In the genomic region with DNA sequence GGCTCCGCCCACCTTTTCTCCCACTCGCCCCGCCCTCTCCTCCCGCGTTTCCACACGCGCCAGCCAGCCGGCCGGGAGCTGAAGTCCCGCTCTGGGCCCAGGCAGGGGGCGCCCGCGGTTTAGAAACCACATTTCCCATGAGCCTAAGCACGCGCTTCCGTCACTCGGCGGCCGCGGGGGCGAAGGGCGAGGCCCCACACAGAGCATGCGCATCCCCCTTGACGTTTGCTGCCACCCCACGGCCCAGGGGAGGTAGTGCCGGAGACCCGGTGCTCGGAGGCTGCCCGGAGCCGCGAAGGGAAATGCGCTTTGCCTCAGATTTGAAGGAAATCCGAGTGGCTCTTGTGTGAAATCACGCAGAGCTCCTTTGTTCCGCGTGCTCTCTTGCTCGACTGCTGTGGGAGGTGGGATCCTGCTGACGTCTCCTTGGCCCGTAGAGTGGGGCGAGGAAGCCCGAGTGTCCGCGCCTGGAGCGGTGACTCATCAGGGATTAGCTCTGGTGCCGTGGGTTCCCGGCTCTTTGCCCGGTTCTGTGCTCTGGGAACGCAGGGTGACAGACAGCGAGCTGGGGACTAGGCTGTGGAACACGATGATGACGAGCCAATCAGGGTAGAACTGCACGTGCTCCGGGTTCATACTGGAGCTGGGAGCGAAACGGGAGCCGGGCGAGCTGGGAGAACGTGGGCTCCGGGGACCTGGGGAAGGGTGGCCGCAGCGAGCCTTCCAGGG, we compare ENCODE assay signal across 1 cellular context.
TF ChIP-seq lines count a peak whose summit lies in the region.

No MANE protein-coding gene starts in this region.

TF ChIP-seq in K562, 482 proteins besides CTCF, POLR2A, EP300 and RAD21 (continued from another document and continues in another):
- TF ChIP-seq, protein P1, sequence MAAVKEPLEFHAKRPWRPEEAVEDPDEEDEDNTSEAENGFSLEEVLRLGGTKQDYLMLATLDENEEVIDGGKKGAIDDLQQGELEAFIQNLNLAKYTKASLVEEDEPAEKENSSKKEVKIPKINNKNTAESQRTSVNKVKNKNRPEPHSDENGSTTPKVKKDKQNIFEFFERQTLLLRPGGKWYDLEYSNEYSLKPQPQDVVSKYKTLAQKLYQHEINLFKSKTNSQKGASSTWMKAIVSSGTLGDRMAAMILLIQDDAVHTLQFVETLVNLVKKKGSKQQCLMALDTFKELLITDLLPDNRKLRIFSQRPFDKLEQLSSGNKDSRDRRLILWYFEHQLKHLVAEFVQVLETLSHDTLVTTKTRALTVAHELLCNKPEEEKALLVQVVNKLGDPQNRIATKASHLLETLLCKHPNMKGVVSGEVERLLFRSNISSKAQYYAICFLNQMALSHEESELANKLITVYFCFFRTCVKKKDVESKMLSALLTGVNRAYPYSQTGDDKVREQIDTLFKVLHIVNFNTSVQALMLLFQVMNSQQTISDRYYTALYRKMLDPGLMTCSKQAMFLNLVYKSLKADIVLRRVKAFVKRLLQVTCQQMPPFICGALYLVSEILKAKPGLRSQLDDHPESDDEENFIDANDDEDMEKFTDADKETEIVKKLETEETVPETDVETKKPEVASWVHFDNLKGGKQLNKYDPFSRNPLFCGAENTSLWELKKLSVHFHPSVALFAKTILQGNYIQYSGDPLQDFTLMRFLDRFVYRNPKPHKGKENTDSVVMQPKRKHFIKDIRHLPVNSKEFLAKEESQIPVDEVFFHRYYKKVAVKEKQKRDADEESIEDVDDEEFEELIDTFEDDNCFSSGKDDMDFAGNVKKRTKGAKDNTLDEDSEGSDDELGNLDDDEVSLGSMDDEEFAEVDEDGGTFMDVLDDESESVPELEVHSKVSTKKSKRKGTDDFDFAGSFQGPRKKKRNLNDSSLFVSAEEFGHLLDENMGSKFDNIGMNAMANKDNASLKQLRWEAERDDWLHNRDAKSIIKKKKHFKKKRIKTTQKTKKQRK (IDR thresholded peaks at IDR 0.05; ENCODE audit: borderline replicate concordance, low read depth, low read length) = 0 out of 2 replicates have a peak, but pooled peaks have one; percentile 10
- TF ChIP-seq, protein P2, sequence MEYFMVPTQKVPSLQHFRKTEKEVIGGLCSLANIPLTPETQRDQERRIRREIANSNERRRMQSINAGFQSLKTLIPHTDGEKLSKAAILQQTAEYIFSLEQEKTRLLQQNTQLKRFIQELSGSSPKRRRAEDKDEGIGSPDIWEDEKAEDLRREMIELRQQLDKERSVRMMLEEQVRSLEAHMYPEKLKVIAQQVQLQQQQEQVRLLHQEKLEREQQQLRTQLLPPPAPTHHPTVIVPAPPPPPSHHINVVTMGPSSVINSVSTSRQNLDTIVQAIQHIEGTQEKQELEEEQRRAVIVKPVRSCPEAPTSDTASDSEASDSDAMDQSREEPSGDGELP (CRISPR knock-in tag; IDR thresholded peaks at IDR 0.05; ENCODE audit: borderline replicate concordance) = peak; percentile 97
- TF ChIP-seq NFE2L1 (tag; IDR thresholded peaks at IDR 0.05; ENCODE audit: borderline replicate concordance, low read depth) (no peak), ZNF354B (CRISPR knock-in tag; IDR thresholded peaks at IDR 0.05) (no peak), POLR2AphosphoS2 (IDR thresholded peaks at IDR 0.05; ENCODE audit: low read length) (peak; percentile 66; the same call in 1 of the 2 replicates), CHCHD3 (CRISPR knock-in tag; IDR thresholded peaks at IDR 0.05) (no peak), KLF13 (tag; IDR thresholded peaks at IDR 0.05; ENCODE audit: borderline replicate concordance, low read depth) (peak; percentile 77), ZNF507 (tag; conservative IDR thresholded peaks at IDR 0.05) (no peak), NUFIP1 (IDR thresholded peaks at IDR 0.05; ENCODE audit: partially characterized antibody) (no peak), ILK (tag; IDR thresholded peaks at IDR 0.05; ENCODE audit: borderline replicate concordance, low read depth) (no peak), ZNF165 (CRISPR knock-in tag; IDR thresholded peaks at IDR 0.05; ENCODE audit: borderline replicate concordance) (0 out of 2 replicates have a peak, but pooled peaks have one; percentile 63), MEF2D (tag; conservative IDR thresholded peaks at IDR 0.05; ENCODE audit: low read depth) (no peak; the same call in 1 of the 2 replicates), CHD1 (IDR thresholded peaks at IDR 0.05; ENCODE audit: low read length) (peak; percentile 83), RAD51 (IDR thresholded peaks at IDR 0.05; ENCODE audit: borderline replicate concordance, low read depth) (no peak), ESRRA (IDR thresholded peaks at IDR 0.05; ENCODE audit: borderline replicate concordance, low read depth) (peak; percentile 91; the same call in 1 of the 2 replicates), NR2C1 (IDR thresholded peaks at IDR 0.05) (peak; percentile 66), NR2C1 (tag; IDR thresholded peaks at IDR 0.05) (peak; percentile 87), ZNF174 (CRISPR knock-in tag; IDR thresholded peaks at IDR 0.05) (peak; percentile 41; the same call in 1 of the 2 replicates), TRIM28 (IDR thresholded peaks at IDR 0.05) (peak; percentile 76; the same call in 1 of the 2 replicates), SMAD2 (IDR thresholded peaks at IDR 0.05; ENCODE audit: low read depth, low read length) (no peak), ZZZ3 (IDR thresholded peaks at IDR 0.05) (no peak), RBFOX2 (IDR thresholded peaks at IDR 0.05; ENCODE audit: low read depth, low read length) (peak; percentile 94), CBFA2T2 (conservative IDR thresholded peaks at IDR 0.05) (no peak)
- TF ChIP-seq, protein P3, sequence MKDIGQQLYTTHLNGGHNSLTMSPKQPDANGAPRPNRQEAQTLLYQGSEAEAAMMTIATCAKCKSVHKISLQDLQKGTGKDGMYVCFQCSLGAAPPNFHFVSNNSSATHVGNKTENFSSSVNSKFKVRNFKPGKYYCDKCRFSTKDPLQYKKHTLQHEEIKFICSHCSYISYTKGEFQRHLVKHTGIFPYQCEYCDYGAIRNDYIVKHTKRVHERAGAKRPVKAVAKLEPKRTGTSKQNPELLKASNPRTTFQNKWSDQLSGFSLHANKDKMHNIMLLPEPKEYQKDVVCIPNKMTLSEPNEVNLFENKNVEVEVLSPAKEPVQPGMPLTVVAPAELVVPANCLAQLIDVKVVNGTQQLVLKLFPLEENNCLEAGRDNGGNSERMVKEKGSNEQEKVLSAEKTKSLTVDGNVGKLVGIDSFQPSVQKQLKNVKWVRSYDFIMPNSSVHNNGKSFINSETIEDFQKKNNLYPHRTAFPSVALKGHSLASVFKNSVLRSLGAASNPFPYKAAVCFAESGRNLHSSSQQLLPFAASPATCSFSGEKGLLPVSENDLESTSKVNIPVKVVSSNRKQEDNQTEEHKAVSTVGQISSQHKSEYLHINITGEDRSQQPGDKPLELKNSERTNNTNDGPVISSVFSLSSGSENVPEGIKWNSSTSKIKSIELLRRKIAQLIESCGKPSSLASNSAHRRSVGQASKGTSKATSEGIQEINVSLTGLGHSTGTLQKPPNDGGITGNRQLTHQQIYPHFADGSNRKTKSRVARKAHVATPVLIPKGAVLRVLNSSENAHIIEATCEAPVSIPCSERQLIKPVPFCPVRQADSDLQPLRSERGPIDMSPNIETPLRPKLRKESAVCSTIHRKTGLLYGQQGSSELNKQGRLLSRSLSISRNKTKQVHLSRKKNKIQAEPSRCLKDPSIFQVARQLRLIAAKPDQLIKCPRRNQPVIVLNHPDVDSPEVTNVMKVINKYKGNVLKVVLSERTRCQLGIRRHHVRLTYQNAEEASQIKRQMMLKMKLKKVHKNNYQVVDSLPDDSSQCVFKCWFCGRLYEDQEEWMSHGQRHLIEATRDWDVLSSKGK (CRISPR knock-in tag; IDR thresholded peaks at IDR 0.05) = no peak
- TF ChIP-seq, protein P4, sequence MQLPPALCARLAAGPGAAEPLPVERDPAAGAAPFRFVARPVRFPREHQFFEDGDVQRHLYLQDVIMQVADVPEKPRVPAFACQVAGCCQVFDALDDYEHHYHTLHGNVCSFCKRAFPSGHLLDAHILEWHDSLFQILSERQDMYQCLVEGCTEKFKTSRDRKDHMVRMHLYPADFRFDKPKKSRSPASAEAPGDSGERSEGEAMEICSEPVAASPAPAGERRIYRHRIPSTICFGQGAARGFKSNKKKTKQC (CRISPR knock-in tag; IDR thresholded peaks at IDR 0.05) = peak; percentile 98
- TF ChIP-seq, protein P5, sequence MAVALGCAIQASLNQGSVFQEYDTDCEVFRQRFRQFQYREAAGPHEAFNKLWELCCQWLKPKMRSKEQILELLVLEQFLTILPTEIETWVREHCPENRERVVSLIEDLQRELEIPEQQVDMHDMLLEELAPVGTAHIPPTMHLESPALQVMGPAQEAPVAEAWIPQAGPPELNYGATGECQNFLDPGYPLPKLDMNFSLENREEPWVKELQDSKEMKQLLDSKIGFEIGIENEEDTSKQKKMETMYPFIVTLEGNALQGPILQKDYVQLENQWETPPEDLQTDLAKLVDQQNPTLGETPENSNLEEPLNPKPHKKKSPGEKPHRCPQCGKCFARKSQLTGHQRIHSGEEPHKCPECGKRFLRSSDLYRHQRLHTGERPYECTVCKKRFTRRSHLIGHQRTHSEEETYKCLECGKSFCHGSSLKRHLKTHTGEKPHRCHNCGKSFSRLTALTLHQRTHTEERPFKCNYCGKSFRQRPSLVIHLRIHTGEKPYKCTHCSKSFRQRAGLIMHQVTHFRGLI (CRISPR knock-in tag; IDR thresholded peaks at IDR 0.05) = 0 out of 2 replicates have a peak, but pooled peaks have one; percentile 48
- TF ChIP-seq, protein P6, sequence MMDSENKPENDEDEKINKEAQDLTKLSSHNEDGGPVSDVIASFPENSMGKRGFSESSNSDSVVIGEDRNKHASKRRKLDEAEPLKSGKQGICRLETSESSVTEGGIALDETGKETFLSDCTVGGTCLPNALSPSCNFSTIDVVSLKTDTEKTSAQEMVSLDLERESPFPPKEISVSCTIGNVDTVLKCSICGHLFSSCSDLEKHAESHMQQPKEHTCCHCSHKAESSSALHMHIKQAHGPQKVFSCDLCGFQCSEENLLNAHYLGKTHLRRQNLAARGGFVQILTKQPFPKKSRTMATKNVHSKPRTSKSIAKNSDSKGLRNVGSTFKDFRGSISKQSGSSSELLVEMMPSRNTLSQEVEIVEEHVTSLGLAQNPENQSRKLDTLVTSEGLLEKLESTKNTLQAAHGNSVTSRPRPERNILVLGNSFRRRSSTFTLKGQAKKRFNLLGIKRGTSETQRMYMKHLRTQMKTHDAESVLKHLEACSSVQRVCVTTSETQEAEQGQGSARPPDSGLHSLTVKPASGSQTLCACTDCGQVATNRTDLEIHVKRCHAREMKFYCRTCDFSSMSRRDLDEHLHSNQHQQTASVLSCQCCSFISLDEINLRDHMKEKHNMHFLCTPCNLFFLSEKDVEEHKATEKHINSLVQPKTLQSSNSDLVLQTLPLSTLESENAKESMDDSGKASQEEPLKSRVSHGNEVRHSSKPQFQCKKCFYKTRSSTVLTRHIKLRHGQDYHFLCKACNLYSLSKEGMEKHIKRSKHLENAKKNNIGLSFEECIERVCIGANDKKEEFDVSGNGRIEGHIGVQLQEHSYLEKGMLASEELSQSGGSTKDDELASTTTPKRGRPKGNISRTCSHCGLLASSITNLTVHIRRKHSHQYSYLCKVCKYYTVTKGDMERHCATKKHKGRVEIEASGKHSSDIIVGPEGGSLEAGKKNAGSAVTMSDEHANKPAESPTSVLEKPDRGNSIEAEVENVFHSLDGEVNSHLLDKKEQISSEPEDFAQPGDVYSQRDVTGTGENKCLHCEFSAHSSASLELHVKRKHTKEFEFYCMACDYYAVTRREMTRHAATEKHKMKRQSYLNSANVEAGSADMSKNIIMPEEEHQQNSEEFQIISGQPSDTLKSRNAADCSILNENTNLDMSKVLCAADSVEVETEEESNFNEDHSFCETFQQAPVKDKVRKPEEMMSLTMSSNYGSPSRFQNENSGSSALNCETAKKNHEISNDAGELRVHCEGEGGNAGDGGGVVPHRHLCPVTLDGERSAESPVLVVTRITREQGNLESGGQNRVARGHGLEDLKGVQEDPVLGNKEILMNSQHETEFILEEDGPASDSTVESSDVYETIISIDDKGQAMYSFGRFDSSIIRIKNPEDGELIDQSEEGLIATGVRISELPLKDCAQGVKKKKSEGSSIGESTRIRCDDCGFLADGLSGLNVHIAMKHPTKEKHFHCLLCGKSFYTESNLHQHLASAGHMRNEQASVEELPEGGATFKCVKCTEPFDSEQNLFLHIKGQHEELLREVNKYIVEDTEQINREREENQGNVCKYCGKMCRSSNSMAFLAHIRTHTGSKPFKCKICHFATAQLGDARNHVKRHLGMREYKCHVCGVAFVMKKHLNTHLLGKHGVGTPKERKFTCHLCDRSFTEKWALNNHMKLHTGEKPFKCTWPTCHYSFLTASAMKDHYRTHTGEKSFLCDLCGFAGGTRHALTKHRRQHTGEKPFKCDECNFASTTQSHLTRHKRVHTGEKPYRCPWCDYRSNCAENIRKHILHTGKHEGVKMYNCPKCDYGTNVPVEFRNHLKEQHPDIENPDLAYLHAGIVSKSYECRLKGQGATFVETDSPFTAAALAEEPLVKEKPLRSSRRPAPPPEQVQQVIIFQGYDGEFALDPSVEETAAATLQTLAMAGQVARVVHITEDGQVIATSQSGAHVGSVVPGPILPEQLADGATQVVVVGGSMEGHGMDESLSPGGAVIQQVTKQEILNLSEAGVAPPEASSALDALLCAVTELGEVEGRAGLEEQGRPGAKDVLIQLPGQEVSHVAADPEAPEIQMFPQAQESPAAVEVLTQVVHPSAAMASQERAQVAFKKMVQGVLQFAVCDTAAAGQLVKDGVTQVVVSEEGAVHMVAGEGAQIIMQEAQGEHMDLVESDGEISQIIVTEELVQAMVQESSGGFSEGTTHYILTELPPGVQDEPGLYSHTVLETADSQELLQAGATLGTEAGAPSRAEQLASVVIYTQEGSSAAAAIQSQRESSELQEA (IDR thresholded peaks at IDR 0.05; ENCODE audit: low read depth) = no peak; the same call in 1 of the 2 replicates
- TF ChIP-seq, protein P7, sequence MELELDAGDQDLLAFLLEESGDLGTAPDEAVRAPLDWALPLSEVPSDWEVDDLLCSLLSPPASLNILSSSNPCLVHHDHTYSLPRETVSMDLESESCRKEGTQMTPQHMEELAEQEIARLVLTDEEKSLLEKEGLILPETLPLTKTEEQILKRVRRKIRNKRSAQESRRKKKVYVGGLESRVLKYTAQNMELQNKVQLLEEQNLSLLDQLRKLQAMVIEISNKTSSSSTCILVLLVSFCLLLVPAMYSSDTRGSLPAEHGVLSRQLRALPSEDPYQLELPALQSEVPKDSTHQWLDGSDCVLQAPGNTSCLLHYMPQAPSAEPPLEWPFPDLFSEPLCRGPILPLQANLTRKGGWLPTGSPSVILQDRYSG (tag; conservative IDR thresholded peaks at IDR 0.05; ENCODE audit: low read depth) = no peak
- TF ChIP-seq, protein P8, sequence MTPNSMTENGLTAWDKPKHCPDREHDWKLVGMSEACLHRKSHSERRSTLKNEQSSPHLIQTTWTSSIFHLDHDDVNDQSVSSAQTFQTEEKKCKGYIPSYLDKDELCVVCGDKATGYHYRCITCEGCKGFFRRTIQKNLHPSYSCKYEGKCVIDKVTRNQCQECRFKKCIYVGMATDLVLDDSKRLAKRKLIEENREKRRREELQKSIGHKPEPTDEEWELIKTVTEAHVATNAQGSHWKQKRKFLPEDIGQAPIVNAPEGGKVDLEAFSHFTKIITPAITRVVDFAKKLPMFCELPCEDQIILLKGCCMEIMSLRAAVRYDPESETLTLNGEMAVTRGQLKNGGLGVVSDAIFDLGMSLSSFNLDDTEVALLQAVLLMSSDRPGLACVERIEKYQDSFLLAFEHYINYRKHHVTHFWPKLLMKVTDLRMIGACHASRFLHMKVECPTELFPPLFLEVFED (CRISPR knock-in tag; conservative IDR thresholded peaks at IDR 0.05) = peak; percentile 64; the same call in 1 of the 2 replicates
- TF ChIP-seq, protein P9, sequence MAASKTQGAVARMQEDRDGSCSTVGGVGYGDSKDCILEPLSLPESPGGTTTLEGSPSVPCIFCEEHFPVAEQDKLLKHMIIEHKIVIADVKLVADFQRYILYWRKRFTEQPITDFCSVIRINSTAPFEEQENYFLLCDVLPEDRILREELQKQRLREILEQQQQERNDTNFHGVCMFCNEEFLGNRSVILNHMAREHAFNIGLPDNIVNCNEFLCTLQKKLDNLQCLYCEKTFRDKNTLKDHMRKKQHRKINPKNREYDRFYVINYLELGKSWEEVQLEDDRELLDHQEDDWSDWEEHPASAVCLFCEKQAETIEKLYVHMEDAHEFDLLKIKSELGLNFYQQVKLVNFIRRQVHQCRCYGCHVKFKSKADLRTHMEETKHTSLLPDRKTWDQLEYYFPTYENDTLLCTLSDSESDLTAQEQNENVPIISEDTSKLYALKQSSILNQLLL (CRISPR knock-in tag; IDR thresholded peaks at IDR 0.05; ENCODE audit: borderline replicate concordance) = no peak
